In the genomic region with DNA sequence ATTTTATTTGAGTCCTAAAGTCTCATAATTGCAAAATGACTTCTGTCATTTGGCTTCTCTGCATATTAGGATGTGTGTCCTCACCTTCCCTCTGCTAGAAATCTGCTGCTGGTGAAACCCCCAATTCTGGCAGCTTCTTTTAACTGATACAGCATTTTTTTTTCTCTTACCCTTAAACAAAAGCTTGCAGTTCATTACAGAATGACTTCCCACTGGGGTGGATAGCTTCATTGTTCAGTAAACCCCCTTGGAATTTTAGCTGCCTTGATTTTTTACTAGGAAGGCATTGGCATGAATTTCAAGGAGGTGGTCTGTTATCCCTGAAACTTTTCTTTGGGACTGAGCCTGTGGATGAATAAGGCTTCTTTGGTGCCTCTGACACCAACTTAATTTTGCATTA, we compare ENCODE assay signal across 26 cellular contexts. TPM values are rescaled to one million over a fixed set of nuclear protein-coding genes. Genes with fewer than 3 reads are reported as not detected.
"Had no signal": no experiment of that assay in that cellular context is flagged by ENCODE, and none has a peak within 500 bp of the region (broad histone marks: within the 10 kb centered on the region; RNA-seq: fewer than 3 reads in every experiment).

No MANE protein-coding gene starts in this region.

- H3K27me3 Mint-ChIP-seq: activated naive CD8-positive, alpha-beta T cell treated with anti-CD3 and anti-CD28 coated beads for 36 hours; activated T-cell treated with anti-CD3 and anti-CD28 coated beads, Interleukin-2, amount 50 U/mL, for 24 hours; stimulated activated naive CD8-positive, alpha-beta T cell treated with anti-CD3 and anti-CD28 coated beads, Interleukin-15, amount 100 ng/mL, for 72 hours had no signal

- H3K4me3 ChIP-seq: coronary artery, esophagus squamous epithelium, gastroesophageal sphincter, heart right ventricle, left ventricle myocardium inferior, skin epidermis, tibial nerve had no signal

- DNase-seq: activated CD8-positive, alpha-beta memory T cell treated with anti-CD3 and anti-CD28 coated beads for 24 hours; activated CD8-positive, alpha-beta memory T cell treated with anti-CD3 and anti-CD28 coated beads, Interleukin-2, amount 50 U/mL, for 4 hours; activated naive CD4-positive, alpha-beta T cell treated with Interleukin-2 at 50 U/mL for 16 hours; activated naive CD8-positive, alpha-beta T cell treated with anti-CD3 and anti-CD28 coated beads for 36 hours; activated T-cell treated with anti-CD3 and anti-CD28 coated beads, Interleukin-2, amount 50 U/mL, for 24 hours; cerebellar nuclear complex; endodermal cell; esophagus squamous epithelium; heart right ventricle; left ventricle myocardium inferior; mammary epithelial cell; midbrain; natural killer cell; right cardiac atrium; stimulated activated CD4-positive, alpha-beta T cell treated with anti-CD3 and anti-CD28 coated beads, Interleukin-2, amount 100 ng/mL, for 24 hours; stimulated activated naive CD8-positive, alpha-beta T cell treated with anti-CD3 and anti-CD28 coated beads, Interleukin-15, amount 100 ng/mL, for 72 hours; T-helper 1 cell; T-helper 9 cell had no signal

- H3K4me1 Mint-ChIP-seq: stimulated activated naive CD8-positive, alpha-beta T cell treated with anti-CD3 and anti-CD28 coated beads, Interleukin-15, amount 100 ng/mL, for 72 hours had no signal

- H3K27me3 ChIP-seq: esophagus squamous epithelium, gastroesophageal sphincter, heart right ventricle, tibial nerve had no signal

- H3K4me1 ChIP-seq: esophagus squamous epithelium, parathyroid adenoma, tibial nerve had no signal

- ATAC-seq: gastroesophageal sphincter; heart right ventricle; natural killer cell; right cardiac atrium; stimulated activated effector memory CD8-positive, alpha-beta T cell treated with anti-CD3 and anti-CD28 coated beads, Interleukin-12 subunit alpha, Interleukin-12 subunit beta, amount 100 ng/mL, for 72 hours; stimulated activated naive CD8-positive, alpha-beta T cell treated with anti-CD3 and anti-CD28 coated beads, Interleukin-15, amount 100 ng/mL, for 72 hours had no signal

- H3K4me3 Mint-ChIP-seq: activated naive CD8-positive, alpha-beta T cell treated with anti-CD3 and anti-CD28 coated beads for 36 hours; activated T-cell treated with anti-CD3 and anti-CD28 coated beads, Interleukin-2, amount 50 U/mL, for 24 hours; endodermal cell; natural killer cell; stimulated activated effector memory CD8-positive, alpha-beta T cell treated with anti-CD3 and anti-CD28 coated beads, Interleukin-12 subunit alpha, Interleukin-12 subunit beta, amount 100 ng/mL, for 72 hours; stimulated activated naive CD8-positive, alpha-beta T cell treated with anti-CD3 and anti-CD28 coated beads, Interleukin-15, amount 100 ng/mL, for 72 hours had no signal

- H3K9ac ChIP-seq: parathyroid adenoma had no signal

- H3K27ac Mint-ChIP-seq: activated naive CD8-positive, alpha-beta T cell treated with anti-CD3 and anti-CD28 coated beads for 36 hours; activated T-cell treated with anti-CD3 and anti-CD28 coated beads, Interleukin-2, amount 50 U/mL, for 24 hours; activated T-helper 2 cell treated with anti-CD3 and anti-CD28 coated beads, Interferon-gamma antibody, Interleukin-2, Interleukin-4, amounts not matched to agents 10 μg/mL and 5 μg/mL and 100 μg/mL, durations not matched to agents 14 hours and 24 hours and 36 hours; endodermal cell; natural killer cell; stimulated activated effector memory CD8-positive, alpha-beta T cell treated with anti-CD3 and anti-CD28 coated beads, Interleukin-12 subunit alpha, Interleukin-12 subunit beta, amount 100 ng/mL, for 72 hours had no signal

- H3K9me3 ChIP-seq: esophagus squamous epithelium, gastroesophageal sphincter, heart right ventricle, left ventricle myocardium inferior, tibial nerve had no signal

- H3K27ac ChIP-seq: coronary artery, esophagus squamous epithelium, gastroesophageal sphincter, heart right ventricle, left ventricle myocardium inferior, parathyroid adenoma, skin epidermis, tibial nerve had no signal

RNA-seq across cellular contexts. Expression of a gene that starts 30.8 kb away (rescaled TPM):
- total RNA-seq: bronchial epithelial cell had no signal
